In the genomic region with DNA sequence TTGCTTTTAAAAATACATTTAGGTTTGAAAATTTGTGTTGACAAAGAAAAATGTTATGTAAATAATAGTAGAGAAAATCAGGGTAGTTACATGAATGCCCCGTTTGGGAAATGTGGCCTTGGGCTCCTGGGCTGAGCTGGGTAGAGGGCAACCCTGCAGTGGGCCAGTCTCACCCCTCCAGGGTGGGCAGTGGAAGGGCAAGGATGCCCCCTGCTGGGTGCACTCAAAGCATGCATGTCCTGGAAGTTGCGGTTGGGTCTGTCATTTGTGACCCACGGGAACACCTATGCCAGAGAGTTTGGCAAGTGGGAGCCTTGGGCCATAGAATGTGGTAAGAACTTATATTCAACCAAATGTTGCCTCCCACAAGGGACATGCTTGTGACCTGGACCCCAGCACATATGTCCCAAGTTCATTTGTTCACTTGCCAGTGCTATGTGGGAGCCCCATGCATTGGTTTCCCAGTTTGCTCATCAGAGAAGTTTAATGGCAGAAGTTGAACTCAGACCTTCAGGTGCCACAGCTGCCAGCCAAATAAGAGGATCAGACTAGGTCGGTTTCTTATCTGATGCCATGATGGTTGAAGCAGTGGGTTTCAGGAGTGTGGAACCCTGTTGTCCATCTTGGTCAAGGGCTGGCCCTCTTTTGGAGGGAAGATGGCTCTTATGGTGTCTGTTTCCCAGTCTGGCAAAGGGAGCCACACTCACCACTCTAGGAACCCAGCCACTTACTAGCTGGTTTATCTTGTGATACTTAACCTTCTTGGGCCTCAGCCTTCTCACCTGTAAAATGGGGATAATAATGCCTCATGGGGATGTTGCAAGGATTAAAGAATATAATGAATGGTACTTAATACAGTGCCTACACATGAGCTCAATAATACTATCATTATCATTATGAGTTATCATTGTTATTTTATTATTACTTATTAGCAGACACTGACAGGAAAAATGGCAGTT, we compare ENCODE assay signal across 9 cellular contexts. TPM values are rescaled to one million over a fixed set of nuclear protein-coding genes. Genes with fewer than 3 reads are reported as not detected.
DNase-seq lines count a peak whose midpoint lies in the region; ATAC-seq and TF ChIP-seq lines count a peak whose summit lies in the region.
"Had no signal": no experiment of that assay in that cellular context is flagged by ENCODE, and none has a peak within 500 bp of the region (broad histone marks: within the 10 kb centered on the region; RNA-seq: fewer than 3 reads in every experiment).

No MANE protein-coding gene starts in this region.

- no peaks in the 10 kb centered on the region for H3K27me3 Mint-ChIP-seq in stimulated activated naive CD8-positive, alpha-beta T cell treated with anti-CD3 and anti-CD28 coated beads, Interleukin-15, amount 100 ng/mL, for 72 hours

- no peaks in the 10 kb centered on the region for H3K9me3 ChIP-seq in lower lobe of right lung

- intact Hi-C loops in lower lobe of right lung (cut with DNase I) = no loop called here

- peak; percentile 77 for TF ChIP-seq CTCF in cardiac fibroblast (IDR thresholded peaks at IDR 0.05; ENCODE audit: low read depth, low read length)
- peak; percentile 71 for TF ChIP-seq CTCF in lower lobe of right lung (IDR thresholded peaks at IDR 0.05)

- H3K4me1 Mint-ChIP-seq in stimulated activated naive CD8-positive, alpha-beta T cell treated with anti-CD3 and anti-CD28 coated beads, Interleukin-15, amount 100 ng/mL, for 72 hours = peaks cover 49% of the 10 kb centered on the region

- H3K4me3 ChIP-seq in cardiac fibroblast (replicated peaks in 1 of 2; ENCODE audit: low read depth in 2 of 2, low read length in 2 of 2) = no peak overlapping the region
- no peak overlapping the region for H3K4me3 ChIP-seq in lower lobe of right lung

- H3K27ac ChIP-seq in lower lobe of right lung = no peak overlapping the region

- H3K27ac Mint-ChIP-seq in stimulated activated naive CD8-positive, alpha-beta T cell treated with anti-CD3 and anti-CD28 coated beads, Interleukin-15, amount 100 ng/mL, for 72 hours = peak overlapping the region in 1 of 2 donors; percentile 27

- no peaks in the 10 kb centered on the region for H3K27me3 ChIP-seq in lower lobe of right lung (ENCODE audit: low read depth)

- H3K4me1 ChIP-seq in lower lobe of right lung = peaks cover 32% of the 10 kb centered on the region

- ATAC-seq in lower lobe of right lung = peak; percentile 58 to 67
- peak; percentile 41 for ATAC-seq in stimulated activated naive CD8-positive, alpha-beta T cell treated with anti-CD3 and anti-CD28 coated beads, Interleukin-15, amount 100 ng/mL, for 72 hours

- peak; percentile 7 for DNase-seq in COR-L47 (lab: John Stamatoyannopoulos, UW)
- peak; percentile 73 for DNase-seq in HuH-7 (ENCODE audit: low spot score)
- DNase-seq in UCSD-AML1 (lab: John Stamatoyannopoulos, UW; ENCODE audit: unreplicated experiment) = peak; percentile 81
- DNase-seq in cardiac fibroblast (ENCODE audit: low read depth in 2 of 2) = peak; percentile 52 to 57
- DNase-seq in lower lobe of right lung = peak; percentile 74
- peak; percentile 64 to 77 for DNase-seq in stimulated activated naive CD8-positive, alpha-beta T cell treated with anti-CD3 and anti-CD28 coated beads, Interleukin-15, amount 100 ng/mL, for 72 hours
- DNase-seq in middle frontal gyrus (ENCODE audit: extremely low spot score, low spot score) = no peak
- DNase-seq in GOT3 (lab: John Stamatoyannopoulos, UW) = no peak

- H3K9me3 Mint-ChIP-seq in stimulated activated naive CD8-positive, alpha-beta T cell treated with anti-CD3 and anti-CD28 coated beads, Interleukin-15, amount 100 ng/mL, for 72 hours = no peaks in the 10 kb centered on the region

- H3K36me3 ChIP-seq in lower lobe of right lung = no peaks in the 10 kb centered on the region

- H3K4me3 Mint-ChIP-seq in stimulated activated naive CD8-positive, alpha-beta T cell treated with anti-CD3 and anti-CD28 coated beads, Interleukin-15, amount 100 ng/mL, for 72 hours = peak overlapping the region; percentile 92 to 99

RNA-seq across cellular contexts. Expression of a gene that starts 2.5 kb away (rescaled TPM):
- total RNA-seq in lower lobe of right lung = 105 TPM

RNA-seq across cellular contexts. Expression of a gene that starts 13.2 kb away (rescaled TPM):
- total RNA-seq in lower lobe of right lung = 33.8 TPM

RNA-seq across cellular contexts. Expression of a gene that starts 27.4 kb away (rescaled TPM):
- not detected for total RNA-seq in lower lobe of right lung

RNA-seq across cellular contexts. Expression of a gene that starts 30.5 kb away (rescaled TPM):
- total RNA-seq in lower lobe of right lung = 71.4 TPM

RNA-seq across cellular contexts. Expression of a gene that starts 40.6 kb away (rescaled TPM):
- total RNA-seq in lower lobe of right lung = not detected
- total RNA-seq: T-helper 2 cell treated with Interferon-gamma antibody and Interleukin-4, amounts not matched to agents 100 ng/mL and 5 ng/mL, for 36 hours had no signal

Comparison
In these comparisons a context has a peak if more than half of its experiments do, and no peak if none do; other contexts are left out.
1. DNase-seq: peak in COR-L47 (single experiment), HuH-7 (single experiment), UCSD-AML1 (single experiment), cardiac fibroblast (2 of 2), lower lobe of right lung (single experiment) and stimulated activated naive CD8-positive, alpha-beta T cell treated with anti-CD3 and anti-CD28 coated beads, Interleukin-15, amount 100 ng/mL, for 72 hours (2 of 2); none in middle frontal gyrus (single experiment) and GOT3 (single experiment).